Comparison of ENCODE assay signal across 1 cellular context in genomic region chr22:45942787-45943493, GRCh38.
A peak's percentile ranks its signal among the peaks of the same experiment; 100 is the strongest.
TF ChIP-seq lines count a peak whose summit lies in the region.

No MANE protein-coding gene starts in this region.

TF ChIP-seq in endothelial cell of umbilical vein, 7 proteins besides CTCF, POLR2A, EP300 and RAD21:
- TF ChIP-seq, protein P1, sequence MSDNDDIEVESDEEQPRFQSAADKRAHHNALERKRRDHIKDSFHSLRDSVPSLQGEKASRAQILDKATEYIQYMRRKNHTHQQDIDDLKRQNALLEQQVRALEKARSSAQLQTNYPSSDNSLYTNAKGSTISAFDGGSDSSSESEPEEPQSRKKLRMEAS (IDR thresholded peaks at IDR 0.05; ENCODE audit: insufficient read depth, insufficient read length) = peak; percentile 32
- TF ChIP-seq POLR2AphosphoS5 (IDR thresholded peaks at IDR 0.05; ENCODE audit: insufficient read depth, low read depth, low read length) (no peak), GATA2 (IDR thresholded peaks at IDR 0.05; ENCODE audit: insufficient read depth, insufficient read length, low read depth, low read length) (no peak), FOS (IDR thresholded peaks at IDR 0.05; ENCODE audit: borderline replicate concordance, insufficient read depth, low read length) (no peak), JUN (IDR thresholded peaks at IDR 0.05; ENCODE audit: borderline replicate concordance, insufficient read depth, insufficient read length, low read depth) (no peak), EZH2 (IDR thresholded peaks at IDR 0.05; ENCODE audit: borderline replicate concordance, low read depth, low read length, severe bottlenecking) (no peak)
